ENCODE assay signal across 19 cellular contexts in the genomic region with DNA sequence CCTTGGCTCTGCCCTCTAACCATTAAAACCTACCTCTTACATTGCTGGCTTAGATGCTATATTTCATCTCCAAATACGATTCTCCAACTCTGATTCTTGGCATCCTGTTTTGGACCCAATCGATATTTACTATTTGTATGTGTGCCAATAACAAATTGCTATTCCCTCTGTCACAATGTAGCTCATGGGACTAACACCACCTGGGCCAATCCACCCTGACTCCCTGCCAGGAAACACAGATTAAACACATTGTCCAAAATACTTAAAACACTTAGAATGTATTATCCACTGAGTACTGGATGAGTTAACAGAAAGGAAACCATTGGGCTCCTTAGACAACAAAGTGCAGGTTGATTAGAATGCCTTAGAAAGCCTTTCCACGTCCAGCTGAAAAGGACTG.
DNase-seq lines count a peak whose midpoint lies in the region; TF ChIP-seq lines count a peak whose summit lies in the region.
"Had no signal": no experiment of that assay in that cellular context is flagged by ENCODE, and none has a peak within 500 bp of the region (broad histone marks: within the 10 kb centered on the region; RNA-seq: fewer than 3 reads in every experiment).

No MANE protein-coding gene starts in this region.

- H3K9me3 ChIP-seq in neural progenitor cell (ENCODE audit: low read depth) (no peaks in the 10 kb centered on the region), A673 (ENCODE audit: low read depth, low read length, poor library complexity, severe bottlenecking) (peaks cover 53% of the 10 kb centered on the region)
- H3K9me3 ChIP-seq: Caco-2, SJSA1 had no signal

- BruUV-seq in A673 (replicated peaks; lab: Mats Ljungman, UMichigan) = no TSS peak

- H3K27me3 ChIP-seq in neural progenitor cell (no peaks in the 10 kb centered on the region), A673 (replicated peaks; ENCODE audit: insufficient read depth, low read depth, low read length, poor library complexity) (no peaks in the 10 kb centered on the region)
- H3K27me3 ChIP-seq: SJSA1 had no signal

- H3K27ac Mint-ChIP-seq in neural progenitor cell = no peak overlapping the region
- H3K27ac Mint-ChIP-seq: CD14-positive monocyte, H9 had no signal

- no peaks in the 10 kb centered on the region for H3K36me3 Mint-ChIP-seq in neural progenitor cell
- H3K36me3 Mint-ChIP-seq: CD14-positive monocyte had no signal

- H3K4me3 ChIP-seq in LNCaP clone FGC (ENCODE audit: low read depth, low read length) (no peak overlapping the region), neural progenitor cell (no peak overlapping the region), A673 (ENCODE audit: low read depth, low read length, poor library complexity, severe bottlenecking) (no peak overlapping the region)
- H3K4me3 ChIP-seq: SJSA1 had no signal

- no peaks in the 10 kb centered on the region for H3K79me2 ChIP-seq in neural progenitor cell (ENCODE audit: low read depth)

- H3K27ac ChIP-seq in VCaP = peak overlapping the region; percentile 55
- no peak overlapping the region for H3K27ac ChIP-seq in neural progenitor cell
- H3K27ac ChIP-seq in A673 (ENCODE audit: low read depth, low read length, poor library complexity, severe bottlenecking) = no peak overlapping the region
- H3K27ac ChIP-seq: SJSA1 had no signal

- H3K27me3 Mint-ChIP-seq in neural progenitor cell (ENCODE audit: insufficient read depth, low read depth) = peaks cover 7% of the 10 kb centered on the region

- H3K36me3 ChIP-seq in neural progenitor cell = no peaks in the 10 kb centered on the region
- H3K36me3 ChIP-seq in A673 (ENCODE audit: insufficient read depth, low read length, poor library complexity, severe bottlenecking) = no peaks in the 10 kb centered on the region
- H3K36me3 ChIP-seq: SJSA1 had no signal

- H3K4me2 ChIP-seq in neural progenitor cell = no peak overlapping the region

- H2AFZ ChIP-seq in neural progenitor cell (replicated peaks) = peak overlapping the region; percentile 53

- H3K9me3 Mint-ChIP-seq in neural progenitor cell = no peaks in the 10 kb centered on the region
- H3K9me3 Mint-ChIP-seq: H9 had no signal

- no peak for TF ChIP-seq CTCF in LNCaP clone FGC (IDR thresholded peaks at IDR 0.05; ENCODE audit: control insufficient read depth, extremely low read depth, insufficient read depth)
- TF ChIP-seq CTCF in VCaP (conservative IDR thresholded peaks at IDR 0.05) = no peak
- no peak for TF ChIP-seq CTCF in neural progenitor cell (IDR thresholded peaks at IDR 0.05)
- no peak for TF ChIP-seq CTCF in A673 (conservative IDR thresholded peaks at IDR 0.05; ENCODE audit: low read depth, low read length)

- H3K4me1 ChIP-seq in neural progenitor cell (peaks cover 29% of the 10 kb centered on the region), A673 (ENCODE audit: insufficient read depth, low read length, poor library complexity, severe bottlenecking) (no peaks in the 10 kb centered on the region)
- H3K4me1 ChIP-seq: SJSA1 had no signal

- CTCF ChIA-PET in A673 (lab: Charles Lee) = no interaction called here

- H3K9ac ChIP-seq in neural progenitor cell = no peak overlapping the region

- peaks cover 37% of the 10 kb centered on the region for H3K4me1 Mint-ChIP-seq in neural progenitor cell
- H3K4me1 Mint-ChIP-seq: CD14-positive monocyte had no signal

- H3F3A ChIP-seq in neural progenitor cell (ENCODE audit: low read depth) = peaks cover 12% of the 10 kb centered on the region

- no peak overlapping the region for H3K4me3 Mint-ChIP-seq in neural progenitor cell
- H3K4me3 Mint-ChIP-seq: CD14-positive monocyte, H9 had no signal

- intact Hi-C loops in A673 (cut with micrococcal nuclease; ENCODE audit: unreplicated experiment) = no loop called here

- DNase-seq in LNCaP clone FGC (ENCODE audit: low read depth) (peak; percentile 27), NCI-H2029 treated with DMSO at 0.1 percent for 48 hours (lab: John Stamatoyannopoulos, UW) (peak; percentile 56), neural progenitor cell (ENCODE audit: low spot score) (no peak), A673 (ENCODE audit: low spot score) (no peak), cortex of kidney (lab: John Stamatoyannopoulos, UW) (no peak)
- DNase-seq in activated CD4-positive, alpha-beta T cell treated with anti-CD3 and anti-CD28 coated beads for 1 hour = no peak
- DNase-seq: ACHN, AML-193, Caco-2, H9, Karpas-422, MM.1S, NCI-H1417 treated with DMSO at 0.1 percent for 48 hours, NCI-H1930, NCI-H446, NCI-H774 had no signal

- POLR2A ChIA-PET in A673 (lab: Charles Lee; ENCODE audit: low non-redundant PET) = no interaction called here

- no peaks in the 10 kb centered on the region for H4K20me1 ChIP-seq in neural progenitor cell (ENCODE audit: low read depth)

Comparison
In these comparisons a context has a peak if more than half of its experiments do, and no peak if none do; other contexts are left out.
1. DNase-seq: peak in LNCaP clone FGC (single experiment) and NCI-H2029 treated with DMSO at 0.1 percent for 48 hours (single experiment); none in neural progenitor cell (single experiment), A673 (single experiment), cortex of kidney (single experiment) and activated CD4-positive, alpha-beta T cell treated with anti-CD3 and anti-CD28 coated beads for 1 hour (single experiment).